ENCODE assay signal across 16 cellular contexts in genomic region chr2:74420006-74420405, GRCh38. TPM values are rescaled to one million over a fixed set of nuclear protein-coding genes. Genes with fewer than 3 reads are reported as not detected.
DNase-seq lines count a peak whose midpoint lies in the region; ATAC-seq and TF ChIP-seq lines count a peak whose summit lies in the region.
"Had no signal": no experiment of that assay in that cellular context is flagged by ENCODE, and none has a peak within 500 bp of the region (broad histone marks: within the 10 kb centered on the region; RNA-seq: fewer than 3 reads in every experiment).

No MANE protein-coding gene starts in this region.

- H3F3A ChIP-seq in PC-9 (ENCODE audit: insufficient read depth, low read depth) (peaks cover 36% of the 10 kb centered on the region; the same call in 1 of the 2 replicates), GM23248 (ENCODE audit: insufficient read depth) (peaks cover 17% of the 10 kb centered on the region; the same call in 1 of the 2 replicates)

- no peak for TF ChIP-seq CTCF in PC-9 (conservative IDR thresholded peaks at IDR 0.05)
- TF ChIP-seq CTCF in type B pancreatic cell (conservative IDR thresholded peaks at IDR 0.05) = no peak

- H3K4me2 ChIP-seq in PC-9 (peak overlapping the region; percentile 83; the same call in 1 of the 2 replicates), GM23248 (ENCODE audit: unreplicated experiment) (no peak overlapping the region)

- peaks cover 9% of the 10 kb centered on the region for H3K4me1 ChIP-seq in PC-9 (replicated peaks; ENCODE audit: insufficient read depth)
- 0 out of 2 replicates have a peak, but pooled peaks cover 6% of the 10 kb centered on the region for H3K4me1 ChIP-seq in GM23248 (ENCODE audit: insufficient read depth)

- peak overlapping the region; percentile 70 for H3K27ac Mint-ChIP-seq in stimulated activated naive CD8-positive, alpha-beta T cell treated with anti-CD3 and anti-CD28 coated beads, Interleukin-15, Interleukin-2, amounts not matched to agents 100 ng/mL and 50 ng/mL, for 24 hours
- peak overlapping the region; percentile 95 to 98 for H3K27ac Mint-ChIP-seq in effector memory CD8-positive, alpha-beta T cell
- H3K27ac Mint-ChIP-seq in type B pancreatic cell = no peak overlapping the region

- H3K9me3 Mint-ChIP-seq in stimulated activated naive CD8-positive, alpha-beta T cell treated with anti-CD3 and anti-CD28 coated beads, Interleukin-15, Interleukin-2, amounts not matched to agents 100 ng/mL and 50 ng/mL, for 24 hours = no peaks in the 10 kb centered on the region
- no peaks in the 10 kb centered on the region for H3K9me3 Mint-ChIP-seq in effector memory CD8-positive, alpha-beta T cell
- H3K9me3 Mint-ChIP-seq in type B pancreatic cell = no peaks in the 10 kb centered on the region

- H3K4me3 ChIP-seq in PC-9 = no peak overlapping the region
- H3K4me3 ChIP-seq in GM23248 = no peak overlapping the region
- H3K4me3 ChIP-seq: K562, ovary, tibial nerve had no signal

- peaks cover 4% of the 10 kb centered on the region for H3K36me3 Mint-ChIP-seq in stimulated activated naive CD8-positive, alpha-beta T cell treated with anti-CD3 and anti-CD28 coated beads, Interleukin-15, Interleukin-2, amounts not matched to agents 100 ng/mL and 50 ng/mL, for 24 hours (ENCODE audit: low read depth)
- peaks cover 21% of the 10 kb centered on the region for H3K36me3 Mint-ChIP-seq in effector memory CD8-positive, alpha-beta T cell (ENCODE audit: insufficient read depth)
- no peaks in the 10 kb centered on the region for H3K36me3 Mint-ChIP-seq in type B pancreatic cell

- H3K27ac ChIP-seq in PC-9 = no peak overlapping the region
- H3K27ac ChIP-seq in GM23248 = no peak overlapping the region
- H3K27ac ChIP-seq: ovary had no signal

- H3K36me3 ChIP-seq in PC-9 (ENCODE audit: low read depth) (no peaks in the 10 kb centered on the region), GM23248 (ENCODE audit: low read depth) (no peaks in the 10 kb centered on the region)
- H3K36me3 ChIP-seq: ovary had no signal

- no TSS peak for BruUV-seq in PC-9 (replicated peaks; lab: Mats Ljungman, UMichigan)

- H2AFZ ChIP-seq in PC-9 (no peak overlapping the region), GM23248 (no peak overlapping the region)

- 96 to 100% methylated on average over 2 of the region's 2 CpGs for WGBS in GM23248 (ENCODE audit: low coverage in 1 of 2, low lambda C conversion rate in 2 of 2, missing lambda C conversion rate in 2 of 2), 2 experiments

- in situ Hi-C loops in GM23248 (cut with MboI) = no loop called here

- no peak for ATAC-seq in stimulated activated naive CD8-positive, alpha-beta T cell treated with anti-CD3 and anti-CD28 coated beads, Interleukin-15, Interleukin-2, amounts not matched to agents 100 U/mL and 50 U/mL, for 24 hours
- no peak for ATAC-seq in effector memory CD8-positive, alpha-beta T cell (replicated peaks)
- ATAC-seq: K562 had no signal

- no peaks in the 10 kb centered on the region for H3K27me3 ChIP-seq in PC-9 (ENCODE audit: insufficient read depth, low read depth)
- H3K27me3 ChIP-seq in GM23248 (replicated peaks; ENCODE audit: insufficient read depth) = no peaks in the 10 kb centered on the region
- H3K27me3 ChIP-seq: ovary, tibial nerve had no signal

- POLR2A ChIA-PET in PC-9 (lab: Charles Lee; ENCODE audit: unreplicated experiment) = no interaction called here

- H3K9me2 ChIP-seq in PC-9 (ENCODE audit: insufficient read depth) (no peaks in the 10 kb centered on the region), GM23248 (ENCODE audit: insufficient read depth) (no peaks in the 10 kb centered on the region)

- intact Hi-C loops in PC-9 (cut with micrococcal nuclease; ENCODE audit: unreplicated experiment) = no loop called here

- H3K9ac ChIP-seq in GM23248 = no peak overlapping the region

- peak overlapping the region; percentile 60 for H3K4me3 Mint-ChIP-seq in stimulated activated naive CD8-positive, alpha-beta T cell treated with anti-CD3 and anti-CD28 coated beads, Interleukin-15, Interleukin-2, amounts not matched to agents 100 ng/mL and 50 ng/mL, for 24 hours
- H3K4me3 Mint-ChIP-seq in effector memory CD8-positive, alpha-beta T cell = peak overlapping the region in 1 of 2 donors; percentile 0
- H3K4me3 Mint-ChIP-seq in type B pancreatic cell = peak overlapping the region; percentile 51

- DNase-seq in stimulated activated naive CD8-positive, alpha-beta T cell treated with anti-CD3 and anti-CD28 coated beads, Interleukin-15, Interleukin-2, amounts not matched to agents 100 U/mL and 50 U/mL, for 24 hours = no peak
- no peak for DNase-seq in PC-9
- DNase-seq in effector memory CD8-positive, alpha-beta T cell = no peak
- DNase-seq in type B pancreatic cell (ENCODE audit: extremely low spot score, unreplicated experiment) = no peak
- no peak for DNase-seq in NCI-H510A treated with DMSO at 0.1 percent for 48 hours (lab: John Stamatoyannopoulos, UW)
- DNase-seq in midbrain (lab: John Stamatoyannopoulos, UW) = no peak
- no peak for DNase-seq in GM23248
- DNase-seq: DMS153; foreskin fibroblast; NCI-H1105 treated with DMSO at 0.1 percent for 48 hours; ovary; stimulated activated CD4-positive, alpha-beta T cell treated with anti-CD3 and anti-CD28 coated beads, Interleukin-4, amount 100 ng/mL, for 1 hour; WERI-Rb-1 had no signal

- H4K20me1 ChIP-seq in PC-9 (ENCODE audit: insufficient read depth) = no peaks in the 10 kb centered on the region
- no peaks in the 10 kb centered on the region for H4K20me1 ChIP-seq in GM23248 (ENCODE audit: insufficient read depth)

- H3K79me2 ChIP-seq in PC-9 (ENCODE audit: low read depth) (no peaks in the 10 kb centered on the region), GM23248 (ENCODE audit: insufficient read depth) (no peaks in the 10 kb centered on the region)

- H3K9me3 ChIP-seq in PC-9 (ENCODE audit: insufficient read depth, low read depth) (no peaks in the 10 kb centered on the region), GM23248 (ENCODE audit: low read depth) (no peaks in the 10 kb centered on the region)
- H3K9me3 ChIP-seq: ovary, tibial nerve had no signal

- no peaks in the 10 kb centered on the region for H3K27me3 Mint-ChIP-seq in stimulated activated naive CD8-positive, alpha-beta T cell treated with anti-CD3 and anti-CD28 coated beads, Interleukin-15, Interleukin-2, amounts not matched to agents 100 ng/mL and 50 ng/mL, for 24 hours
- H3K27me3 Mint-ChIP-seq in effector memory CD8-positive, alpha-beta T cell = no peaks in the 10 kb centered on the region
- peaks cover 2% of the 10 kb centered on the region for H3K27me3 Mint-ChIP-seq in type B pancreatic cell

- H3K4me1 Mint-ChIP-seq in stimulated activated naive CD8-positive, alpha-beta T cell treated with anti-CD3 and anti-CD28 coated beads, Interleukin-15, Interleukin-2, amounts not matched to agents 100 ng/mL and 50 ng/mL, for 24 hours (ENCODE audit: low read depth) = peaks cover 33% of the 10 kb centered on the region
- peaks cover 21 to 25% of the 10 kb centered on the region in 2 donors for H3K4me1 Mint-ChIP-seq in effector memory CD8-positive, alpha-beta T cell (ENCODE audit: low read depth in 2 of 2)
- peaks cover 9% of the 10 kb centered on the region for H3K4me1 Mint-ChIP-seq in type B pancreatic cell (ENCODE audit: unreplicated experiment)

- CTCF ChIA-PET in PC-9 (lab: Charles Lee) = no interaction called here

RNA-seq across cellular contexts. Expression of gene C2orf81, which starts 1.4 kb away (rescaled TPM):
- total RNA-seq in PC-9 (2021) = 9.8 and 12.0 TPM in 2 replicates
- total RNA-seq in type B pancreatic cell (ENCODE audit: low replicate concordance) = 2.9 and 10.4 TPM in 2 replicates
- total RNA-seq in GM23248 (2014; rRNA removed; shearing (Covaris generic)) = 1.6 and 3.5 TPM in 2 replicates
- 6.0 TPM in 2 replicates for polyA plus RNA-seq in GM23248 (2016; fragmentation: Nextera tagmentation; extraction: Ambion mirVana)
- total RNA-seq: K562 had no signal

RNA-seq across cellular contexts. Expression of gene WDR54, which starts 1.5 kb away (rescaled TPM):
- total RNA-seq in PC-9 (2021) (46.7 and 53.0 TPM in 2 replicates), type B pancreatic cell (ENCODE audit: low replicate concordance) (10.0 and 41.7 TPM in 2 replicates)
- total RNA-seq in GM23248 (2014; rRNA removed; shearing (Covaris generic)) = 33.4 and 45.0 TPM in 2 replicates
- 50.8 and 53.3 TPM in 2 replicates for polyA plus RNA-seq in GM23248 (2016; fragmentation: Nextera tagmentation; extraction: Ambion mirVana)

RNA-seq across cellular contexts. Expression of gene RTKN, which starts 21.7 kb away (rescaled TPM):
- total RNA-seq in PC-9 (2021) (58.9 and 63.4 TPM in 2 replicates), type B pancreatic cell (ENCODE audit: low replicate concordance) (72.1 and 88.3 TPM in 2 replicates)
- total RNA-seq in GM23248 (2014; rRNA removed; shearing (Covaris generic)) = 13.5 and 17.5 TPM in 2 replicates
- 13.0 and 14.5 TPM in 2 replicates for polyA plus RNA-seq in GM23248 (2016; fragmentation: Nextera tagmentation; extraction: Ambion mirVana)

RNA-seq across cellular contexts. Expression of gene INO80B, which starts 34.9 kb away (rescaled TPM):
- total RNA-seq in PC-9 (2021) (32.5 and 34.2 TPM in 2 replicates), type B pancreatic cell (ENCODE audit: low replicate concordance) (30.2 and 40.5 TPM in 2 replicates)
- total RNA-seq in GM23248 (2014; rRNA removed; shearing (Covaris generic)) = 10.9 and 32.5 TPM in 2 replicates
- polyA plus RNA-seq in GM23248 (2016; fragmentation: Nextera tagmentation; extraction: Ambion mirVana) = 3.8 and 4.9 TPM in 2 replicates

RNA-seq across cellular contexts. Expression of gene WBP1, which starts 38.2 kb away (rescaled TPM):
- total RNA-seq in PC-9 (2021) = 68.0 and 74.7 TPM in 2 replicates
- 76.7 and 121 TPM in 2 replicates for total RNA-seq in type B pancreatic cell (ENCODE audit: low replicate concordance)
- total RNA-seq in GM23248 (2014; rRNA removed; shearing (Covaris generic)) = 37.9 and 58.7 TPM in 2 replicates
- polyA plus RNA-seq in GM23248 (2016; fragmentation: Nextera tagmentation; extraction: Ambion mirVana) = 42.4 and 47.1 TPM in 2 replicates
